In the genomic region with DNA sequence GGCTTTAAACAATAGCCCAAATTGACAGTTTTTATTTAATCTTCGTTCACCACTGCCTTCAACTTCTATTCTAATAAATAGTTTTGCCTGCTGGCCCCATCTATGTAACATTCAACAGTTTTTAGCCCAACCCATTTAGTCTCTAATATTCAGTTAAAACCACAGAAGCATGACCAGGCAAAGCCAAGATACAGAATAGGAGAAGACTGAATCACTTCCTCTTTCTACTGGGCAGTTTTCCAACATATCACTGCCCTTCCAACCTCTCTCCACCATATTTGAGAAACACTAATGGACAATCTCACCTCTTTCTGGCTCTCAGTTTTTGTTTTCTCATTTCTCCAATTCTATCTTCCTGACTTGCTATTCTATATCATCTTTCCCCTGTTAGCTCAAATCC, we compare ENCODE assay signal across 1 cellular context.
TF ChIP-seq lines count a peak whose summit lies in the region.

No MANE protein-coding gene starts in this region.

TF ChIP-seq in SK-N-SH, 30 proteins besides CTCF, POLR2A, EP300 and RAD21 (continued from another document):
- TF ChIP-seq FOSL2 (IDR thresholded peaks at IDR 0.05; ENCODE audit: borderline replicate concordance, low read depth): peak; percentile 51; the same call in 1 of the 2 replicates
- TF ChIP-seq MEF2A (IDR thresholded peaks at IDR 0.05; ENCODE audit: borderline replicate concordance, low read depth): no peak
- no peak for TF ChIP-seq MXI1 (IDR thresholded peaks at IDR 0.05; ENCODE audit: low read depth, low read length)
- peak; percentile 27; the same call in 1 of the 2 replicates for TF ChIP-seq RXRA (IDR thresholded peaks at IDR 0.05; ENCODE audit: borderline replicate concordance, low read depth)
- TF ChIP-seq JUND (IDR thresholded peaks at IDR 0.05): peak; percentile 64
- TF ChIP-seq EZH2phosphoT487 (IDR thresholded peaks at IDR 0.05; ENCODE audit: borderline replicate concordance, low read depth): no peak
- no peak for TF ChIP-seq SIN3A (IDR thresholded peaks at IDR 0.05; ENCODE audit: borderline replicate concordance, low read depth, low read length)
- no peak for TF ChIP-seq TAF1 (IDR thresholded peaks at IDR 0.05; ENCODE audit: borderline replicate concordance, low read depth, low read length)
- no peak for TF ChIP-seq TEAD4 (IDR thresholded peaks at IDR 0.05; ENCODE audit: borderline replicate concordance, insufficient read depth)
- TF ChIP-seq ELF1 (IDR thresholded peaks at IDR 0.05): no peak
TF ChIP-seq in SK-N-SH: peak in this region for 8.
